34 cellular contexts compared by ENCODE assay signal in genomic region chr4:163932504-163932903, GRCh38.
"Had no signal": no experiment of that assay in that cellular context is flagged by ENCODE, and none has a peak within 500 bp of the region (broad histone marks: within the 10 kb centered on the region; RNA-seq: fewer than 3 reads in every experiment).

No MANE protein-coding gene starts in this region.

- H3K4me3 ChIP-seq: MG63 had no signal

- H3K27me3 ChIP-seq: MG63 had no signal

- H3K9ac ChIP-seq: KMS-11 had no signal

- H3K4me2 ChIP-seq: KMS-11 had no signal

- H3K36me3 ChIP-seq: MG63 had no signal

- DNase-seq: Karpas-422, Kasumi-1, MG63, MM.1S, MV-4-11, NCI-H1048, NCI-H1092, NCI-H1092 treated with DMSO at 0.1 percent for 48 hours, NCI-H1105, NCI-H1105 treated with DMSO at 0.1 percent for 48 hours, NCI-H1417, NCI-H1417 treated with DMSO at 0.1 percent for 48 hours, NCI-H1436, NCI-H1436 treated with DMSO at 0.1 percent for 48 hours, NCI-H146, NCI-H1694, NCI-H1694 treated with DMSO at 0.1 percent for 48 hours, NCI-H187, NCI-H187 treated with DMSO at 0.1 percent for 48 hours, NCI-H1930, NCI-H2029, NCI-H2029 treated with DMSO at 0.1 percent for 48 hours, NCI-H2081, NCI-H2081 treated with DMSO at 0.1 percent for 48 hours, NCI-H2107, NCI-H2171, NCI-H2171 treated with DMSO at 0.1 percent for 48 hours, NCI-H2227 treated with DMSO at 0.1 percent for 48 hours, NCI-H226, NCI-H345, NCI-H446, NCI-H446 treated with DMSO at 0.1 percent for 48 hours, NCI-H510A had no signal

- H3K9me3 ChIP-seq: MG63 had no signal

- H3K27ac ChIP-seq: KMS-11 had no signal
